Comparison of ENCODE assay signal across 14 cellular contexts in the genomic region with DNA sequence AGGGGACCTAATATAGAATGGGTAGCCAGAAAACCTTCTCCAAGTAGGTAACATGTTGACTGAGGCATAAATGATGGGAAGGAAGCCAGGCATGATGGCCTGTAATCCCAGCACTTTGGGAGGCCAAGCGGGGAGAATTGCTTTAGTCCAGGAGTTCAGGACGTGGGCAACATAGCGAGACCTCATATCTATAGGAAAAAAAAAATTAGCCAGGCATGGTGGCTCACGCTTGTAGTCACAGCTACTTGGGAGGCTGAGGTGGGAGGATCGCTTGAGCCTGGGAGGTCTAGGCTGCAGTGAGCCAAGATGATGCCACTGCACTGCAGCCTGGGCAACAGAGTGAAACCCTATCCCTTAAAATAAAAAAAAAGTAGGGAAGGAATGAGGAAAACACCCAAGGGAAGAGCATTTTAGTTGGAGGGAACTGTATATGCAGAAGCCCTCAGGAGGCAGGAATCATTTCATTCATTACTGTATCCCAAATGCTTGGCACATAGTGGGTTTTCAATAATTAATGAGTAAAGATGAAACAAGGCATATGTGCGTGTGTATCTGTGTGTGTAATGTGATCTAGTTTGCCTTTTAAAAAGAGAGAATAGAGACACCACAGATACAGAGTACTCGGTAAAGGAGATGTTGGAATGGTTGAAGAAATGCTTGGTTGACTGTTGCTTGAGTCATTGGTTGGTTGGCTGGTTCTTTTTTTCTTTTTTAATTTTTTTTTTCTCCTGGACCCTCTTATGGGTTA. TPM values are rescaled to one million over a fixed set of nuclear protein-coding genes. Genes with fewer than 3 reads are reported as not detected.
DNase-seq lines count a peak whose midpoint lies in the region; ATAC-seq and TF ChIP-seq lines count a peak whose summit lies in the region.
"Had no signal": no experiment of that assay in that cellular context is flagged by ENCODE, and none has a peak within 500 bp of the region (broad histone marks: within the 10 kb centered on the region; RNA-seq: fewer than 3 reads in every experiment).

No MANE protein-coding gene starts in this region.

- no peak overlapping the region for H3K27ac ChIP-seq in CD4-positive, alpha-beta memory T cell (ENCODE audit: low read depth, low read length)

- ATAC-seq in activated T-helper 17 cell treated with anti-CD3 and anti-CD28 coated beads, Interleukin-2, amount 50 U/mL, for 72 hours (replicated peaks), result no peak
- no peak for ATAC-seq in natural killer cell
- ATAC-seq in GM21723 (IDR thresholded peaks at IDR 0.05; ENCODE audit: unreplicated experiment), result no peak
- ATAC-seq: left lobe of liver had no signal

- no peak for DNase-seq in CD4-positive, alpha-beta memory T cell
- no peak for DNase-seq in natural killer cell
- no peak for DNase-seq in NCI-H187 treated with DMSO at 0.1 percent for 48 hours (lab: John Stamatoyannopoulos, UW)
- no peak for DNase-seq in EL
- DNase-seq: activated CD4-positive, alpha-beta T cell treated with anti-CD3 and anti-CD28 coated beads for 1 hour; activated effector memory CD4-positive, alpha-beta T cell treated with anti-CD3 and anti-CD28 coated beads, Interleukin-2, amount 50 U/mL, for 16 hours; naive B cell; NCI-H226; OCI-M1 had no signal

- peaks cover 19 to 23% of the 10 kb centered on the region in 2 donors for H3K36me3 Mint-ChIP-seq in CD4-positive, alpha-beta memory T cell
- peaks cover 50% of the 10 kb centered on the region for H3K36me3 Mint-ChIP-seq in activated T-helper 17 cell treated with anti-CD3 and anti-CD28 coated beads, Interleukin-2, amount 50 U/mL, for 72 hours (ENCODE audit: low read depth)
- no peaks in the 10 kb centered on the region for H3K36me3 Mint-ChIP-seq in natural killer cell
- H3K36me3 Mint-ChIP-seq: naive B cell had no signal

- no peak for TF ChIP-seq CTCF in natural killer cell (IDR thresholded peaks at IDR 0.05)

- peaks cover 50% of the 10 kb centered on the region for H3K4me1 ChIP-seq in CD4-positive, alpha-beta memory T cell (ENCODE audit: insufficient read depth, low read length)

- intact Hi-C loops in CD4-positive, alpha-beta memory T cell (cut with micrococcal nuclease), result loop anchor here (5.0 kb wide), 1 partner anchor 164 kb away; a partner anchor contains a TSS
- intact Hi-C loops in natural killer cell (cut with micrococcal nuclease), result loop anchor here (5.0 to 10.0 kb wide), 2 partner anchors 96 to 153 kb away; a partner anchor contains a TSS

- peak; percentile 13 for TF ChIP-seq POLR2A in GM15510 (IDR thresholded peaks at IDR 0.05; ENCODE audit: borderline replicate concordance, extremely low read depth, insufficient read length)

- H3K4me3 Mint-ChIP-seq in CD4-positive, alpha-beta memory T cell, result peak overlapping the region in 5 of 8 donors; percentile 1 to 67 (median 24)
- peak overlapping the region; percentile 94 for H3K4me3 Mint-ChIP-seq in activated T-helper 17 cell treated with anti-CD3 and anti-CD28 coated beads, Interleukin-2, amount 50 U/mL, for 72 hours
- peak overlapping the region; percentile 66 for H3K4me3 Mint-ChIP-seq in natural killer cell

- peak overlapping the region in 6 of 7 donors; percentile 39 to 97 (median 84) for H3K27ac Mint-ChIP-seq in CD4-positive, alpha-beta memory T cell
- peak overlapping the region; percentile 98 for H3K27ac Mint-ChIP-seq in activated T-helper 17 cell treated with anti-CD3 and anti-CD28 coated beads, Interleukin-2, amount 50 U/mL, for 72 hours
- H3K27ac Mint-ChIP-seq in natural killer cell, result peak overlapping the region; percentile 97

- H3K27me3 Mint-ChIP-seq in CD4-positive, alpha-beta memory T cell, result no peaks in the 10 kb centered on the region
- H3K27me3 Mint-ChIP-seq in activated T-helper 17 cell treated with anti-CD3 and anti-CD28 coated beads, Interleukin-2, amount 50 U/mL, for 72 hours, result no peaks in the 10 kb centered on the region
- H3K27me3 Mint-ChIP-seq in natural killer cell (ENCODE audit: low read depth in 2 of 2), result no peaks in the 10 kb centered on the region
- H3K27me3 Mint-ChIP-seq: naive B cell had no signal

- peaks cover 0 to 7% (median 0%) of the 10 kb centered on the region in 8 donors for H3K9me3 Mint-ChIP-seq in CD4-positive, alpha-beta memory T cell
- no peaks in the 10 kb centered on the region for H3K9me3 Mint-ChIP-seq in activated T-helper 17 cell treated with anti-CD3 and anti-CD28 coated beads, Interleukin-2, amount 50 U/mL, for 72 hours
- H3K9me3 Mint-ChIP-seq in natural killer cell, result peaks cover 0 to 5% of the 10 kb centered on the region in 2 donors

- POLR2A ChIA-PET in CD4-positive, alpha-beta memory T cell (lab: Charles Lee; ENCODE audit: partially characterized antibody), result interaction anchor here (0.9 to 4.6 kb wide), 3 partner anchors 55 to 580 kb away, joined by 3 to 47 read pairs (median 3); a partner anchor contains a TSS

- no peaks in the 10 kb centered on the region for H3K27me3 ChIP-seq in CD4-positive, alpha-beta memory T cell (ENCODE audit: insufficient read depth, low read length)

- no peaks in the 10 kb centered on the region for H3K9me3 ChIP-seq in CD4-positive, alpha-beta memory T cell (ENCODE audit: control insufficient read depth in 1 of 2, low read length in 2 of 2)

- CTCF ChIA-PET in CD4-positive, alpha-beta memory T cell (lab: Charles Lee; ENCODE audit: partially characterized antibody), result no interaction called here

- peaks cover 35 to 66% (median 51%) of the 10 kb centered on the region in 4 donors for H3K4me1 Mint-ChIP-seq in CD4-positive, alpha-beta memory T cell
- peaks cover 43% of the 10 kb centered on the region for H3K4me1 Mint-ChIP-seq in activated T-helper 17 cell treated with anti-CD3 and anti-CD28 coated beads, Interleukin-2, amount 50 U/mL, for 72 hours
- H3K4me1 Mint-ChIP-seq in natural killer cell, result peaks cover 61 to 68% of the 10 kb centered on the region in 2 donors

- peaks cover 12% of the 10 kb centered on the region for H3K36me3 ChIP-seq in CD4-positive, alpha-beta memory T cell (ENCODE audit: insufficient read depth, low read length)

- H3K4me3 ChIP-seq in CD4-positive, alpha-beta memory T cell (ENCODE audit: low read length in 2 of 2), result no peak overlapping the region

RNA-seq across cellular contexts. Expression of a gene that starts 2.2 kb away (rescaled TPM):
- 10 to 100 TPM; 65.2 to 68.2 TPM for total RNA-seq in CD4-positive, alpha-beta memory T cell
- 10 to 100 TPM; 43.3 to 71.0 TPM for polyA plus RNA-seq in CD4-positive, alpha-beta memory T cell
- 100 to 1,000 TPM; 158 to 172 TPM for total RNA-seq in activated T-helper 17 cell treated with anti-CD3 and anti-CD28 coated beads, Interleukin-2, amount 50 U/mL, for 72 hours
- total RNA-seq in natural killer cell, result 10 to 100 TPM; 34.2 to 57.4 (median 40.9) TPM

RNA-seq across cellular contexts. Expression of a gene that starts 2.5 kb away (rescaled TPM):
- total RNA-seq in CD4-positive, alpha-beta memory T cell, result 1 to 10 TPM; 7.9 to 8.3 TPM
- 1 to 10 TPM; 1.8 to 2.3 TPM for polyA plus RNA-seq in CD4-positive, alpha-beta memory T cell
- total RNA-seq in activated T-helper 17 cell treated with anti-CD3 and anti-CD28 coated beads, Interleukin-2, amount 50 U/mL, for 72 hours, result 10 to 100 TPM; 26.0 to 28.6 TPM
- 10 to 100 TPM; 11.7 to 15.4 (median 14.2) TPM for total RNA-seq in natural killer cell

RNA-seq across cellular contexts. Expression of a gene that starts 29.5 kb away (rescaled TPM):
- not detected for total RNA-seq in CD4-positive, alpha-beta memory T cell
- not detected for polyA plus RNA-seq in CD4-positive, alpha-beta memory T cell
- total RNA-seq in activated T-helper 17 cell treated with anti-CD3 and anti-CD28 coated beads, Interleukin-2, amount 50 U/mL, for 72 hours, result not detected
- under 1 TPM in 2 of 3 donors, not detected in 1; 0.40 to 0.75 TPM for total RNA-seq in natural killer cell
- total RNA-seq: HT-29 had no signal

RNA-seq across cellular contexts. Expression of a gene that starts 34.8 kb away (rescaled TPM):
- total RNA-seq in CD4-positive, alpha-beta memory T cell, result 1 to 10 TPM; 2.6 to 3.4 TPM
- polyA plus RNA-seq in CD4-positive, alpha-beta memory T cell, result 10 to 100 TPM in 1 of 2 donors, 1 to 10 TPM in 1; 9.4 to 10.4 TPM
- 100 to 1,000 TPM in 1 of 2 donors, 10 to 100 TPM in 1; 42.0 to 177 TPM for total RNA-seq in activated T-helper 17 cell treated with anti-CD3 and anti-CD28 coated beads, Interleukin-2, amount 50 U/mL, for 72 hours
- 1 to 10 TPM; 3.0 to 3.8 (median 3.4) TPM for total RNA-seq in natural killer cell

RNA-seq across cellular contexts. Expression of a gene that starts 54.0 kb away (rescaled TPM):
- 100 to 1,000 TPM; 101 TPM for total RNA-seq in CD4-positive, alpha-beta memory T cell
- 10 to 100 TPM in 1 of 2 donors, 1 to 10 TPM in 1; 6.0 to 14.9 TPM for polyA plus RNA-seq in CD4-positive, alpha-beta memory T cell
- total RNA-seq in activated T-helper 17 cell treated with anti-CD3 and anti-CD28 coated beads, Interleukin-2, amount 50 U/mL, for 72 hours, result 10 to 100 TPM; 21.4 to 57.4 TPM
- total RNA-seq in natural killer cell, result 10 to 100 TPM; 45.8 to 59.7 (median 54.4) TPM

Comparison
In these comparisons a context has a peak if more than half of its experiments do, and no peak if none do; other contexts are left out.
1. H3K4me3 Mint-ChIP-seq: peak in every context shown above with its lines; median percentile 94 in activated T-helper 17 cell treated with anti-CD3 and anti-CD28 coated beads, Interleukin-2, amount 50 U/mL, for 72 hours; 66 in natural killer cell; 24 in CD4-positive, alpha-beta memory T cell.